3 cellular contexts compared by ENCODE assay signal in genomic region chr11:107592256-107592655, GRCh38.
TF ChIP-seq lines count a peak whose summit lies in the region.

No MANE protein-coding gene starts in this region.

TF ChIP-seq in SK-N-SH, 30 proteins besides CTCF, POLR2A, EP300 and RAD21:
- TF ChIP-seq YY1 (IDR thresholded peaks at IDR 0.05; ENCODE audit: low read depth) (no peak), REST (IDR thresholded peaks at IDR 0.05; ENCODE audit: low read depth, low read length) (no peak), RXRA (IDR thresholded peaks at IDR 0.05; ENCODE audit: borderline replicate concordance, low read depth) (no peak)
TF ChIP-seq in SK-N-SH: peak in this region for 0.

TF ChIP-seq in SK-N-SH treated with all-trans-retinoic acid at 6 μM for 48 hours, 23 proteins besides CTCF, POLR2A, EP300 and RAD21:
- no peak for TF ChIP-seq CSDC2 (CRISPR knock-in tag; IDR thresholded peaks at IDR 0.05)
- TF ChIP-seq CREB5 (CRISPR knock-in tag; IDR thresholded peaks at IDR 0.05; ENCODE audit: low read depth) = no peak
- no peak for TF ChIP-seq BACH2 (CRISPR knock-in tag; IDR thresholded peaks at IDR 0.05; ENCODE audit: borderline replicate concordance)
- TF ChIP-seq TCF4 (CRISPR knock-in tag; IDR thresholded peaks at IDR 0.05; ENCODE audit: borderline replicate concordance) = no peak
- TF ChIP-seq ZFP3 (CRISPR knock-in tag; IDR thresholded peaks at IDR 0.05) = no peak
- no peak for TF ChIP-seq ZNF8 (CRISPR knock-in tag; IDR thresholded peaks at IDR 0.05)
- no peak for TF ChIP-seq GLIS3 (CRISPR knock-in tag; IDR thresholded peaks at IDR 0.05)
- TF ChIP-seq ZNF565 (CRISPR knock-in tag; conservative IDR thresholded peaks at IDR 0.05; ENCODE audit: low read depth) = no peak
- TF ChIP-seq ARNTL (CRISPR knock-in tag; IDR thresholded peaks at IDR 0.05; ENCODE audit: borderline replicate concordance, low read depth) = no peak
- TF ChIP-seq OSR1 (CRISPR knock-in tag; IDR thresholded peaks at IDR 0.05) = no peak
- TF ChIP-seq PPARA (CRISPR knock-in tag; IDR thresholded peaks at IDR 0.05; ENCODE audit: borderline replicate concordance) = no peak

TF ChIP-seq in H1, 55 proteins besides CTCF, POLR2A, EP300 and RAD21:
- TF ChIP-seq HDAC2 (IDR thresholded peaks at IDR 0.05; ENCODE audit: borderline replicate concordance in 1 of 2, low read depth in 2 of 2, low read length in 2 of 2) = no peak
- peak; percentile 3 for TF ChIP-seq EZH2 (IDR thresholded peaks at IDR 0.05; ENCODE audit: low read depth, low read length, severe bottlenecking)
- TF ChIP-seq CHD2 (IDR thresholded peaks at IDR 0.05; ENCODE audit: low read length) = no peak
- TF ChIP-seq SP2 (IDR thresholded peaks at IDR 0.05; ENCODE audit: low read length) = no peak
- no peak for TF ChIP-seq CREB1 (IDR thresholded peaks at IDR 0.05)
- TF ChIP-seq TAF7 (optimal IDR thresholded peaks at IDR 0.05; ENCODE audit: borderline replicate concordance, low read depth, low read length) = no peak
- no peak for TF ChIP-seq TBP (IDR thresholded peaks at IDR 0.05; ENCODE audit: low read depth, low read length)
- TF ChIP-seq SIN3A (conservative IDR thresholded peaks at IDR 0.05 in 1 of 2, IDR thresholded peaks at IDR 0.05 in 1 of 2; ENCODE audit: low read depth in 1 of 2, low read length in 2 of 2) = 0 out of 4 replicates have a peak, but pooled peaks of 1 of the 2 experiments have one; percentile 6
- no peak for TF ChIP-seq HDAC6 (IDR thresholded peaks at IDR 0.05; ENCODE audit: low read depth, low read length)
- TF ChIP-seq BACH1 (IDR thresholded peaks at IDR 0.05; ENCODE audit: low read length) = no peak
- peak; percentile 20; the same call in 1 of the 2 replicates for TF ChIP-seq SUZ12 (IDR thresholded peaks at IDR 0.05; ENCODE audit: low read length)
- TF ChIP-seq GTF2F1 (IDR thresholded peaks at IDR 0.05; ENCODE audit: borderline replicate concordance, low read depth, low read length) = no peak
- TF ChIP-seq TEAD4 (IDR thresholded peaks at IDR 0.05; ENCODE audit: low read depth, low read length) = no peak
- no peak for TF ChIP-seq SIX5 (IDR thresholded peaks at IDR 0.05; ENCODE audit: low read depth, low read length)
- TF ChIP-seq BCL11A (IDR thresholded peaks at IDR 0.05; ENCODE audit: low read depth in 2 of 2, low read length in 2 of 2) = no peak
- TF ChIP-seq GABPA (IDR thresholded peaks at IDR 0.05; ENCODE audit: borderline replicate concordance, insufficient read depth, low read length) = no peak
- no peak for TF ChIP-seq NANOG (IDR thresholded peaks at IDR 0.05; ENCODE audit: insufficient read depth, low read depth, low read length, poor library complexity, severe bottlenecking)
- TF ChIP-seq CTBP2 (IDR thresholded peaks at IDR 0.05; ENCODE audit: borderline replicate concordance, insufficient read depth, insufficient read length, low read length) = no peak
- TF ChIP-seq SRF (IDR thresholded peaks at IDR 0.05; ENCODE audit: low read depth, low read length) = no peak
- no peak for TF ChIP-seq RFX5 (IDR thresholded peaks at IDR 0.05; ENCODE audit: borderline replicate concordance, low read depth, low read length)
- TF ChIP-seq ASH2L (IDR thresholded peaks at IDR 0.05; ENCODE audit: low read length) = no peak
- no peak for TF ChIP-seq SIRT6 (IDR thresholded peaks at IDR 0.05; ENCODE audit: low read length)
- no peak for TF ChIP-seq ATF3 (IDR thresholded peaks at IDR 0.05; ENCODE audit: insufficient read depth, low read depth, low read length)
- TF ChIP-seq KDM4A (IDR thresholded peaks at IDR 0.05; ENCODE audit: low read depth, low read length, severe bottlenecking) = no peak
- no peak for TF ChIP-seq CHD7 (IDR thresholded peaks at IDR 0.05; ENCODE audit: insufficient replicate concordance, low read length)
- no peak for TF ChIP-seq POU5F1 (IDR thresholded peaks at IDR 0.05; ENCODE audit: low read depth, low read length)
